18 cellular contexts compared by ENCODE assay signal in the genomic region with DNA sequence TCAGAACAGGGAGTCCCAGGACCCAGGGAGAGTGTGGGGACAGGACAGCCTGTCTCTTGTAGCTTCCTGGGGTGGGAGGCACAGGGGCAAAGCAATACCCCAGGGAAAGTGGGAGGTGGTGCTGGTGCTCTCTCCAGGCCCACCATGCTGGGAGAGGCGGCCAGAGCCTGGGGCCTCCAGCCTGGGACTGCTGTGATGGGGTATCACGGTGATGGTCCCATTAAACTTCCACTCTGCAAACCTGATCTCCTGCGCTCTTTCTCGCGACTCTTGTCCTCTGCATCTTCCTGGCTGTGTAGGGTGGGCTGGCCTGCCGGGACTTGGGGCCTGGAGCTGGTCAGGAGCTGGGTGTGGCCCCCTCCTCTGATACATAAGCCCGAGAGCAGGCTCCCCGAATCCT. TPM values are rescaled to one million over a fixed set of nuclear protein-coding genes. Genes with fewer than 3 reads are reported as not detected.
DNase-seq lines count a peak whose midpoint lies in the region; ATAC-seq and TF ChIP-seq lines count a peak whose summit lies in the region.
"Had no signal": no experiment of that assay in that cellular context is flagged by ENCODE, and none has a peak within 500 bp of the region (broad histone marks: within the 10 kb centered on the region; RNA-seq: fewer than 3 reads in every experiment).

No MANE protein-coding gene starts in this region.

- TF ChIP-seq POLR2A in transverse colon (IDR thresholded peaks at IDR 0.05), result no peak

- H3K36me3 Mint-ChIP-seq in activated CD4-positive, alpha-beta T cell treated with anti-CD3 and anti-CD28 coated beads for 36 hours (ENCODE audit: low read depth), result peaks cover 19% of the 10 kb centered on the region
- H3K36me3 Mint-ChIP-seq in effector memory CD8-positive, alpha-beta T cell (ENCODE audit: insufficient read depth), result peaks cover 16% of the 10 kb centered on the region

- H2AFZ ChIP-seq in PC-9, result no peak overlapping the region
- H2AFZ ChIP-seq: hepatocyte had no signal

- no peak overlapping the region for H3K4me3 Mint-ChIP-seq in activated CD4-positive, alpha-beta T cell treated with anti-CD3 and anti-CD28 coated beads for 36 hours
- no peak overlapping the region for H3K4me3 Mint-ChIP-seq in effector memory CD8-positive, alpha-beta T cell

- H3K79me2 ChIP-seq in PC-9 (ENCODE audit: low read depth), result peaks cover 67% of the 10 kb centered on the region

- no TSS peak for BruUV-seq in PC-9 (replicated peaks; lab: Mats Ljungman, UMichigan)

- H4K20me1 ChIP-seq in BLaER1 (peaks cover 71% of the 10 kb centered on the region), PC-9 (ENCODE audit: insufficient read depth) (peaks cover 71% of the 10 kb centered on the region)

- POLR2A ChIA-PET in activated CD4-positive, alpha-beta T cell treated with anti-CD3 and anti-CD28 coated beads for 36 hours (lab: Charles Lee), result no interaction called here
- POLR2A ChIA-PET in PC-9 (lab: Charles Lee; ENCODE audit: unreplicated experiment), result interaction anchor here (0.5 to 0.7 kb wide), 2 partner anchors 9 to 13 kb away, joined by 3 to 7 read pairs; no protein-coding TSS in a partner anchor

- 96% methylated on average over 8 of the region's 8 CpGs; no CpG with 5 or more reads in 1 of the 2 donors for WGBS in transverse colon (ENCODE audit: low coverage in 1 of 2), 2 donors

- intact Hi-C loops in activated CD4-positive, alpha-beta T cell treated with anti-CD3 and anti-CD28 coated beads for 36 hours (cut with DNase I, micrococcal nuclease), result no loop called here
- intact Hi-C loops in PC-9 (cut with micrococcal nuclease; ENCODE audit: unreplicated experiment), result no loop called here
- intact Hi-C loops in transverse colon (cut with DNase I; ENCODE audit: low total_unique reads), result no loop called here
- intact Hi-C loops in tibial artery (cut with DNase I; ENCODE audit: low total_unique reads), result no loop called here

- H3K4me3 ChIP-seq in BLaER1 (no peak overlapping the region), PC-9 (peak overlapping the region; percentile 46; the same call in 1 of the 2 replicates), transverse colon (no peak overlapping the region), tibial artery (no peak overlapping the region)
- H3K4me3 ChIP-seq: hepatocyte, psoas muscle, SK-N-MC, thoracic aorta had no signal

- H3K4me1 Mint-ChIP-seq in activated CD4-positive, alpha-beta T cell treated with anti-CD3 and anti-CD28 coated beads for 36 hours, result peaks cover 26% of the 10 kb centered on the region
- peaks cover 24 to 27% of the 10 kb centered on the region in 2 donors for H3K4me1 Mint-ChIP-seq in effector memory CD8-positive, alpha-beta T cell (ENCODE audit: low read depth in 2 of 2)

- no peaks in the 10 kb centered on the region for H3K9me2 ChIP-seq in PC-9 (ENCODE audit: insufficient read depth)

- in situ Hi-C loops in transverse colon (cut with MboI; ENCODE audit: low pct_ligation_motif_present in 1 of 4, low pct_unique_long_range_greater_than_20kb in 1 of 4, low sequenced_read_pairs in 3 of 4), result no loop called here

- H3F3A ChIP-seq in PC-9 (ENCODE audit: insufficient read depth, low read depth), result peaks cover 51% of the 10 kb centered on the region

- no peak for TF ChIP-seq EP300 in transverse colon (IDR thresholded peaks at IDR 0.05; ENCODE audit: low read depth)

- H3K27ac ChIP-seq in BLaER1, result 0 out of 2 replicates have a peak overlapping the region, but pooled peaks have one; percentile 11
- H3K27ac ChIP-seq in PC-9, result peak overlapping the region; percentile 98
- H3K27ac ChIP-seq in transverse colon, result no peak overlapping the region
- H3K27ac ChIP-seq in tibial artery, result no peak overlapping the region
- H3K27ac ChIP-seq: psoas muscle, SK-N-MC had no signal

- DNase-seq in activated CD4-positive, alpha-beta T cell treated with anti-CD3 and anti-CD28 coated beads for 36 hours, result no peak
- no peak for DNase-seq in activated CD4-positive, alpha-beta T cell treated with anti-CD3 and anti-CD28 coated beads, Interleukin-2, amount 50 U/mL, for 1 hour
- no peak for DNase-seq in PC-9
- DNase-seq in effector memory CD8-positive, alpha-beta T cell, result no peak
- no peak for DNase-seq in transverse colon
- DNase-seq in tibial artery, result no peak
- no peak for DNase-seq in NCI-H226
- DNase-seq: activated T-cell treated with anti-CD3 and anti-CD28 coated beads, Interleukin-2, amount 50 U/mL, for 48 hours; GF-D8; Karpas-422; mesendoderm; NCI-H526 treated with DMSO at 0.1 percent for 48 hours; psoas muscle; T1000 had no signal

- H3K36me3 ChIP-seq in BLaER1 (peaks cover 95% of the 10 kb centered on the region), PC-9 (ENCODE audit: low read depth) (peaks cover 9% of the 10 kb centered on the region), transverse colon (peaks cover 0 to 23% (median 4%) of the 10 kb centered on the region in 4 donors), tibial artery (peaks cover 21 to 60% (median 58%) of the 10 kb centered on the region in 3 donors)

- no peak overlapping the region for H3K4me2 ChIP-seq in BLaER1
- peak overlapping the region; percentile 83 for H3K4me2 ChIP-seq in PC-9

- no peaks in the 10 kb centered on the region for H3K9me3 Mint-ChIP-seq in activated CD4-positive, alpha-beta T cell treated with anti-CD3 and anti-CD28 coated beads for 36 hours (ENCODE audit: low read depth)
- no peaks in the 10 kb centered on the region for H3K9me3 Mint-ChIP-seq in effector memory CD8-positive, alpha-beta T cell

- H3K27me3 ChIP-seq in BLaER1 (no peaks in the 10 kb centered on the region), PC-9 (ENCODE audit: insufficient read depth, low read depth) (no peaks in the 10 kb centered on the region), transverse colon (no peaks in the 10 kb centered on the region), tibial artery (no peaks in the 10 kb centered on the region)
- H3K27me3 ChIP-seq: hepatocyte had no signal

- TF ChIP-seq CTCF in PC-9 (conservative IDR thresholded peaks at IDR 0.05) (no peak), transverse colon (IDR thresholded peaks at IDR 0.05) (no peak), tibial artery (IDR thresholded peaks at IDR 0.05) (no peak)

- H3K4me1 ChIP-seq in BLaER1 (peaks cover 31% of the 10 kb centered on the region), PC-9 (replicated peaks; ENCODE audit: insufficient read depth) (peaks cover 51% of the 10 kb centered on the region), transverse colon (peaks cover 8 to 18% (median 12%) of the 10 kb centered on the region in 4 donors), tibial artery (peaks cover 0 to 16% (median 9%) of the 10 kb centered on the region in 4 donors)

- ATAC-seq in activated CD4-positive, alpha-beta T cell treated with anti-CD3 and anti-CD28 coated beads for 36 hours, result no peak
- ATAC-seq in effector memory CD8-positive, alpha-beta T cell (replicated peaks), result no peak

- no peak overlapping the region for H3K9ac ChIP-seq in BLaER1

- H3K9me3 ChIP-seq in BLaER1 (peaks cover 11% of the 10 kb centered on the region), PC-9 (ENCODE audit: insufficient read depth, low read depth) (no peaks in the 10 kb centered on the region), transverse colon (no peaks in the 10 kb centered on the region), tibial artery (no peaks in the 10 kb centered on the region)
- H3K9me3 ChIP-seq: thoracic aorta had no signal

- no peaks in the 10 kb centered on the region for H3K27me3 Mint-ChIP-seq in activated CD4-positive, alpha-beta T cell treated with anti-CD3 and anti-CD28 coated beads for 36 hours
- H3K27me3 Mint-ChIP-seq in effector memory CD8-positive, alpha-beta T cell, result no peaks in the 10 kb centered on the region

- H3K27ac Mint-ChIP-seq in activated CD4-positive, alpha-beta T cell treated with anti-CD3 and anti-CD28 coated beads for 36 hours, result peak overlapping the region; percentile 85
- peak overlapping the region; percentile 44 to 87 for H3K27ac Mint-ChIP-seq in effector memory CD8-positive, alpha-beta T cell

- CTCF ChIA-PET in activated CD4-positive, alpha-beta T cell treated with anti-CD3 and anti-CD28 coated beads for 36 hours (lab: Charles Lee), result interaction anchor here (3.0 kb wide), 1 partner anchor 64 kb away, joined by 8 read pairs; no protein-coding TSS in a partner anchor
- CTCF ChIA-PET in PC-9 (lab: Charles Lee), result no interaction called here

RNA-seq across cellular contexts. Expression of a gene that starts 8.0 kb away (rescaled TPM):
- total RNA-seq in activated CD4-positive, alpha-beta T cell treated with anti-CD3 and anti-CD28 coated beads for 36 hours, result 10 to 100 TPM; 22.1 to 30.2 TPM
- total RNA-seq in PC-9 (2021), result 49.8 and 70.3 TPM in 2 replicates
- total RNA-seq in transverse colon, result 100 to 1,000 TPM in 1 of 4 donors, 10 to 100 TPM in 3; 41.9 to 118 (median 48.7) TPM

RNA-seq across cellular contexts. Expression of a gene that starts 10.2 kb away (rescaled TPM):
- 10 to 100 TPM; 35.7 to 43.8 TPM for total RNA-seq in activated CD4-positive, alpha-beta T cell treated with anti-CD3 and anti-CD28 coated beads for 36 hours
- total RNA-seq in PC-9 (2021) (101 and 125 TPM in 2 replicates), transverse colon (100 to 1,000 TPM; 118 to 208 (median 151) TPM)

RNA-seq across cellular contexts. Expression of a gene that starts 18.3 kb away (rescaled TPM):
- total RNA-seq in activated CD4-positive, alpha-beta T cell treated with anti-CD3 and anti-CD28 coated beads for 36 hours, result 1 to 10 TPM; 3.3 to 5.0 TPM
- total RNA-seq in PC-9 (2021), result 10.9 and 11.5 TPM in 2 replicates
- total RNA-seq in transverse colon, result 10 to 100 TPM in 1 of 4 donors, 1 to 10 TPM in 3; 3.4 to 10.8 (median 6.2) TPM

RNA-seq across cellular contexts. Expression of a gene that starts 20.7 kb away (rescaled TPM):
- 10 to 100 TPM; 20.7 to 24.0 TPM for total RNA-seq in activated CD4-positive, alpha-beta T cell treated with anti-CD3 and anti-CD28 coated beads for 36 hours
- total RNA-seq in PC-9 (2021) (85.7 and 94.8 TPM in 2 replicates), transverse colon (10 to 100 TPM; 15.1 to 64.0 (median 27.5) TPM)

RNA-seq across cellular contexts. Expression of a gene that starts 46.8 kb away (rescaled TPM):
- total RNA-seq in activated CD4-positive, alpha-beta T cell treated with anti-CD3 and anti-CD28 coated beads for 36 hours, result 1 to 10 TPM; 3.6 to 4.1 TPM
- total RNA-seq in PC-9 (2021), result 1.1 and 2.5 TPM in 2 replicates
- total RNA-seq in transverse colon, result 100 to 1,000 TPM in 3 of 4 donors, 10 to 100 TPM in 1; 91.1 to 244 (median 136) TPM

Comparison
In these comparisons a context has a peak if more than half of its experiments do, and no peak if none do; other contexts are left out.
1. H3K27ac ChIP-seq: peak in BLaER1 (single experiment) and PC-9 (single experiment); none in transverse colon (0 of 4) and tibial artery (0 of 2).